Comparison of ENCODE assay signal across 12 cellular contexts in genomic region chr9:136566899-136567298, GRCh38. TPM values are rescaled to one million over a fixed set of nuclear protein-coding genes. Genes with fewer than 3 reads are reported as not detected.
A peak's percentile ranks its signal among the peaks of the same experiment; 100 is the strongest.
DNase-seq lines count a peak whose midpoint lies in the region; ATAC-seq and TF ChIP-seq lines count a peak whose summit lies in the region.
"Had no signal": no experiment of that assay in that cellular context is flagged by ENCODE, and none has a peak within 500 bp of the region (broad histone marks: within the 10 kb centered on the region; RNA-seq: fewer than 3 reads in every experiment).

No MANE protein-coding gene starts in this region.

- BruUV-seq in Calu3 (replicated peaks; lab: Mats Ljungman, UMichigan) (no TSS peak), PC-3 (replicated peaks; lab: Mats Ljungman, UMichigan) (no TSS peak)

- peaks cover 18% of the 10 kb centered on the region for H3K4me1 Mint-ChIP-seq in Calu3 (ENCODE audit: low read depth, unreplicated experiment)

- no peaks in the 10 kb centered on the region for H3K9me3 Mint-ChIP-seq in Calu3 (ENCODE audit: low read depth, unreplicated experiment)

- no peak overlapping the region for H3K4me3 Mint-ChIP-seq in Calu3 (ENCODE audit: low read depth, unreplicated experiment)

- H4K20me1 ChIP-seq in PC-3 (ENCODE audit: low read length): no peaks in the 10 kb centered on the region

- no peaks in the 10 kb centered on the region for H3K9me3 ChIP-seq in PC-3 (ENCODE audit: low read length)

- H3K36me3 Mint-ChIP-seq in Calu3 (ENCODE audit: insufficient read depth, unreplicated experiment): no peaks in the 10 kb centered on the region

- no peak overlapping the region for H3K9ac ChIP-seq in PC-3 (ENCODE audit: low read length)
- H3K9ac ChIP-seq: parathyroid adenoma had no signal

- no peak overlapping the region for H3K4me2 ChIP-seq in PC-3 (ENCODE audit: low read length)

- peaks cover 12% of the 10 kb centered on the region for H3K4me1 ChIP-seq in PC-3 (ENCODE audit: insufficient read depth, low read length)
- H3K4me1 ChIP-seq: parathyroid adenoma had no signal

- CTCF ChIA-PET in Calu3 (lab: Charles Lee): interaction anchor here (0.5 kb wide), 1 partner anchor 1858 kb away, joined by 3 read pairs; no protein-coding TSS in a partner anchor
- CTCF ChIA-PET in PC-3 (lab: Charles Lee): no interaction called here

- no peaks in the 10 kb centered on the region for H3K27me3 Mint-ChIP-seq in Calu3 (ENCODE audit: unreplicated experiment)

- no peaks in the 10 kb centered on the region for H3K36me3 ChIP-seq in PC-3 (ENCODE audit: low read depth, low read length)

- H3K27ac ChIP-seq in PC-3 (ENCODE audit: low read length): no peak overlapping the region
- H3K27ac ChIP-seq: parathyroid adenoma had no signal

- H3K4me3 ChIP-seq in PC-3 (ENCODE audit: low read length): no peak overlapping the region

- no peaks in the 10 kb centered on the region for H3K9me2 ChIP-seq in PC-3 (replicated peaks; ENCODE audit: low read length)

- ATAC-seq in GM21825 (IDR thresholded peaks at IDR 0.05; ENCODE audit: unreplicated experiment): no peak
- ATAC-seq in PC-3: no peak
- ATAC-seq in HG02885 (IDR thresholded peaks at IDR 0.05; ENCODE audit: poor library complexity, unreplicated experiment): no peak

- H3K27ac Mint-ChIP-seq in Calu3 (ENCODE audit: unreplicated experiment): no peak overlapping the region

- no peaks in the 10 kb centered on the region for H3K79me2 ChIP-seq in PC-3 (ENCODE audit: low read length)
- H3K79me2 ChIP-seq: parathyroid adenoma had no signal

- DNase-seq in Calu3: peak; percentile 20
- peak; percentile 69 for DNase-seq in cerebellum (ENCODE audit: low spot score)
- DNase-seq in hippocampal formation (lab: John Stamatoyannopoulos, UW): peak; percentile 89 to 92
- peak; percentile 93 for DNase-seq in putamen (ENCODE audit: low spot score)
- no peak for DNase-seq in NCI-H345 treated with DMSO at 0.1 percent for 48 hours (lab: John Stamatoyannopoulos, UW; ENCODE audit: unreplicated experiment)
- DNase-seq in PC-3: no peak
- DNase-seq: activated CD4-positive, alpha-beta T cell treated with anti-CD3 and anti-CD28 coated beads for 4 hours; activated naive CD4-positive, alpha-beta T cell; effector CD4-positive, alpha-beta T cell had no signal

- no peaks in the 10 kb centered on the region for H3F3A ChIP-seq in PC-3 (ENCODE audit: low read length, unreplicated experiment)

- no peak overlapping the region for H2AFZ ChIP-seq in PC-3 (ENCODE audit: low read length)
- H2AFZ ChIP-seq: parathyroid adenoma had no signal

- no peak for TF ChIP-seq CTCF in Calu3 (IDR thresholded peaks at IDR 0.05; ENCODE audit: unreplicated experiment)
- no peak for TF ChIP-seq CTCF in PC-3 (conservative IDR thresholded peaks at IDR 0.05; ENCODE audit: low read depth, low read length)

- intact Hi-C loops in Calu3 (cut with micrococcal nuclease; ENCODE audit: unreplicated experiment) (no loop called here), PC-3 (cut with micrococcal nuclease) (no loop called here)

- H3K27me3 ChIP-seq in PC-3 (ENCODE audit: low read length): no peaks in the 10 kb centered on the region

- POLR2A ChIA-PET in PC-3 (lab: Charles Lee; ENCODE audit: unreplicated experiment): no interaction called here

RNA-seq across cellular contexts. Expression of gene NOTCH1, which starts 21.1 kb away (rescaled TPM):
- 11.7 and 17.7 TPM in 2 replicates for total RNA-seq in Calu3 (2022)
- total RNA-seq in cerebellum: 35.2 TPM
- total RNA-seq in PC-3 (2014; rRNA removed): 14.3 and 20.8 TPM in 2 replicates

Comparison
In these comparisons a context has a peak if more than half of its experiments do, and no peak if none do; other contexts are left out.
1. DNase-seq: peak in Calu3 (single experiment), cerebellum (single experiment), hippocampal formation (2 of 2) and putamen (single experiment); none in NCI-H345 treated with DMSO at 0.1 percent for 48 hours (single experiment) and PC-3 (single experiment).